ENCODE assay signal across 2 cellular contexts in genomic region chr12:112879191-112879705, GRCh38.
TF ChIP-seq lines count a peak whose summit lies in the region.

No MANE protein-coding gene starts in this region.

TF ChIP-seq in K562, 482 proteins besides CTCF, POLR2A, EP300 and RAD21:
- TF ChIP-seq CBFA2T3 (IDR thresholded peaks at IDR 0.05) (peak; percentile 50), CBFA2T2 (conservative IDR thresholded peaks at IDR 0.05) (peak; percentile 37), NR4A1 (CRISPR knock-in tag; IDR thresholded peaks at IDR 0.05) (no peak), NR4A1 (tag; IDR thresholded peaks at IDR 0.05) (no peak), LARP7 (IDR thresholded peaks at IDR 0.05) (no peak), E2F4 (CRISPR knock-in tag; IDR thresholded peaks at IDR 0.05; ENCODE audit: low read depth) (no peak), ZNF280A (IDR thresholded peaks at IDR 0.05; ENCODE audit: low read depth, partially characterized antibody) (no peak), ZBTB7A (IDR thresholded peaks at IDR 0.05; ENCODE audit: borderline replicate concordance, control insufficient read depth, low read depth, low read length) (no peak), ATF2 (CRISPR knock-in tag; IDR thresholded peaks at IDR 0.05) (no peak), ELK3 (CRISPR knock-in tag; IDR thresholded peaks at IDR 0.05) (no peak), SETDB1 (IDR thresholded peaks at IDR 0.05; ENCODE audit: low read length) (no peak)

TF ChIP-seq in H1, 55 proteins besides CTCF, POLR2A, EP300 and RAD21:
- TF ChIP-seq BCL11A (IDR thresholded peaks at IDR 0.05; ENCODE audit: low read depth in 2 of 2, low read length in 2 of 2) (no peak), EGR1 (IDR thresholded peaks at IDR 0.05; ENCODE audit: borderline replicate concordance, low read depth, low read length) (no peak), RFX5 (IDR thresholded peaks at IDR 0.05; ENCODE audit: borderline replicate concordance, low read depth, low read length) (no peak), HDAC2 (IDR thresholded peaks at IDR 0.05; ENCODE audit: borderline replicate concordance in 1 of 2, low read depth in 2 of 2, low read length in 2 of 2) (no peak), CTBP2 (IDR thresholded peaks at IDR 0.05; ENCODE audit: borderline replicate concordance, insufficient read depth, insufficient read length, low read length) (no peak), KDM4A (IDR thresholded peaks at IDR 0.05; ENCODE audit: low read depth, low read length, severe bottlenecking) (no peak), BACH1 (IDR thresholded peaks at IDR 0.05; ENCODE audit: low read length) (no peak), POLR2AphosphoS5 (IDR thresholded peaks at IDR 0.05; ENCODE audit: low read depth, low read length) (no peak), MAFK (IDR thresholded peaks at IDR 0.05; ENCODE audit: low read depth, low read length) (no peak), GTF2F1 (IDR thresholded peaks at IDR 0.05; ENCODE audit: borderline replicate concordance, low read depth, low read length) (no peak), NANOG (IDR thresholded peaks at IDR 0.05; ENCODE audit: insufficient read depth, low read depth, low read length, poor library complexity, severe bottlenecking) (no peak), CREB1 (IDR thresholded peaks at IDR 0.05) (no peak), CBX8 (IDR thresholded peaks at IDR 0.05; ENCODE audit: borderline replicate concordance, low read depth, low read length) (no peak), CHD7 (IDR thresholded peaks at IDR 0.05; ENCODE audit: insufficient replicate concordance, low read length) (no peak), ZNF274 (IDR thresholded peaks at IDR 0.05; ENCODE audit: borderline replicate concordance, extremely low read depth, low read length) (no peak), RXRA (IDR thresholded peaks at IDR 0.05; ENCODE audit: insufficient read depth, low read depth, low read length) (no peak), SUZ12 (IDR thresholded peaks at IDR 0.05; ENCODE audit: low read length) (no peak)
